Comparison of ENCODE assay signal across 26 cellular contexts in the genomic region with DNA sequence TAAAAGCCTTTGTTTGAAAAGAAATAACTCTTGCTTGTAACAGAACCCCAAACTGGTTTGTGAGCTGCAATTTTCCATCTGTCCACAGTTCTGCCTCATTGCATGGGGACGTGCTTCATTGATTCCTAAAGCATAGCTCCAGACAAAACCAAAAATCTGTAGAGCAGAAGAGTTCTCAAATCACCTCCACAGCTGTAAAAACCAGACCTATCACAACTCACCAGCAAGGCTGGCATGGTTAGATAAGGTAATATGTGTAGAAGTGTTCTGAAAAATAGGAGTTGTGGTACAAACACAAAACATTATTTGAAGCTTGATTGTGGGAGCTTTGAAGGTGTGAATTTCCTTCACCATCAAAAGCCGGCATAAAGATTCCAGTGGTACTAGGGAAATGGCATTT. TPM values are rescaled to one million over a fixed set of nuclear protein-coding genes. Genes with fewer than 3 reads are reported as not detected.
"Had no signal": no experiment of that assay in that cellular context is flagged by ENCODE, and none has a peak within 500 bp of the region (broad histone marks: within the 10 kb centered on the region; RNA-seq: fewer than 3 reads in every experiment).

No MANE protein-coding gene starts in this region.

- ATAC-seq: esophagus mucosa; heart left ventricle; left colon; mucosa of descending colon; naive thymus-derived CD8-positive, alpha-beta T cell; psoas muscle; right lobe of liver; stimulated activated memory B cell treated with anti-CD40 and anti-IgM and Interleukin-4, amounts not matched to agents 10 μg/mL and 1 μg/mL and 100 μg/mL, for 72 hours; upper lobe of right lung had no signal

- H3K27me3 ChIP-seq: right lobe of liver, vagina had no signal

- H3K9me3 Mint-ChIP-seq: stimulated activated memory B cell treated with anti-CD40 and anti-IgM and Interleukin-4, amounts not matched to agents 10 μg/mL and 1 μg/mL and 100 μg/mL, for 72 hours; stimulated activated naive CD8-positive, alpha-beta T cell treated with anti-CD3 and anti-CD28 coated beads, Interleukin-15, Interleukin-2, amounts not matched to agents 100 ng/mL and 50 ng/mL, for 24 hours had no signal

- H3K9me3 ChIP-seq: heart left ventricle, mucosa of descending colon, neutrophil, psoas muscle, right lobe of liver, tibial artery, upper lobe of right lung, vagina had no signal

- H3K36me3 ChIP-seq: heart left ventricle, neutrophil, right lobe of liver, spleen, tibial artery, upper lobe of right lung, vagina had no signal

- DNase-seq: dorsolateral prefrontal cortex; effector CD8-positive, alpha-beta T cell; heart left ventricle; hippocampal formation; left colon; mucosa of descending colon; naive thymus-derived CD8-positive, alpha-beta T cell; psoas muscle; retina; right lobe of liver; spleen; stimulated activated CD4-positive, alpha-beta T cell treated with anti-CD3 and anti-CD28 coated beads, Interleukin-15, amount 100 ng/mL, for 24 hours; stimulated activated CD4-positive, alpha-beta T cell treated with anti-CD3 and anti-CD28 coated beads, Interleukin-1b, Interleukin-23, amount 100 ng/mL, for 48 hours; stimulated activated CD4-positive, alpha-beta T cell treated with anti-CD3 and anti-CD28 coated beads, Interleukin-4, amount 100 ng/mL, for 24 hours; tibial artery; upper lobe of right lung had no signal

- H3K36me3 Mint-ChIP-seq: stimulated activated memory B cell treated with anti-CD40 and anti-IgM and Interleukin-4, amounts not matched to agents 10 μg/mL and 1 μg/mL and 100 μg/mL, for 72 hours had no signal

- H3K4me1 Mint-ChIP-seq: naive thymus-derived CD8-positive, alpha-beta T cell had no signal

- H3K27ac ChIP-seq: dorsolateral prefrontal cortex, heart left ventricle, neutrophil, psoas muscle, right lobe of liver, spleen, tibial artery, upper lobe of right lung, vagina had no signal

- H3K4me1 ChIP-seq: heart left ventricle, psoas muscle, right lobe of liver, tibial artery, upper lobe of right lung, vagina had no signal

- H3K4me3 ChIP-seq: dorsolateral prefrontal cortex, heart left ventricle, mucosa of descending colon, psoas muscle, right lobe of liver, spleen, tibial artery, upper lobe of right lung, vagina had no signal

- H3K27ac Mint-ChIP-seq: naive thymus-derived CD8-positive, alpha-beta T cell; stimulated activated memory B cell treated with anti-CD40 and anti-IgM and Interleukin-4, amounts not matched to agents 10 μg/mL and 1 μg/mL and 100 μg/mL, for 72 hours; stimulated activated naive CD8-positive, alpha-beta T cell treated with anti-CD3 and anti-CD28 coated beads, Interleukin-15, Interleukin-2, amounts not matched to agents 100 ng/mL and 50 ng/mL, for 24 hours had no signal

- H3K4me3 Mint-ChIP-seq: naive thymus-derived CD8-positive, alpha-beta T cell; stimulated activated memory B cell treated with anti-CD40 and anti-IgM and Interleukin-4, amounts not matched to agents 10 μg/mL and 1 μg/mL and 100 μg/mL, for 72 hours; stimulated activated naive CD8-positive, alpha-beta T cell treated with anti-CD3 and anti-CD28 coated beads, Interleukin-15, Interleukin-2, amounts not matched to agents 100 ng/mL and 50 ng/mL, for 24 hours had no signal

RNA-seq across cellular contexts. Expression of a gene that starts 47.7 kb away (rescaled TPM):
- total RNA-seq: dorsolateral prefrontal cortex; esophagus mucosa; frontal cortex; glomerular endothelial cell; kidney epithelial cell; liver; naive thymus-derived CD8-positive, alpha-beta T cell; right lobe of liver; upper lobe of right lung had no signal
- polyA plus RNA-seq: heart left ventricle; liver; naive thymus-derived CD8-positive, alpha-beta T cell; neural cell had no signal
